ENCODE assay signal across 15 cellular contexts in genomic region chr3:141373768-141374526, GRCh38. TPM values are rescaled to one million over a fixed set of nuclear protein-coding genes. Genes with fewer than 3 reads are reported as not detected.
A peak's percentile ranks its signal among the peaks of the same experiment; 100 is the strongest.
DNase-seq lines count a peak whose midpoint lies in the region; ATAC-seq and TF ChIP-seq lines count a peak whose summit lies in the region.
"Had no signal": no experiment of that assay in that cellular context is flagged by ENCODE, and none has a peak within 500 bp of the region (broad histone marks: within the 10 kb centered on the region; RNA-seq: fewer than 3 reads in every experiment).

No MANE protein-coding gene starts in this region.

- H3K4me1 ChIP-seq in HUES48 (ENCODE audit: control insufficient read depth, insufficient read depth, low read length) (peaks cover 45% of the 10 kb centered on the region), aorta (ENCODE audit: control insufficient read depth in 1 of 2, insufficient read depth in 2 of 2, low read length in 2 of 2) (no peaks in the 10 kb centered on the region)

- H3K9me3 Mint-ChIP-seq in activated T-helper 2 cell treated with anti-CD3 and anti-CD28 coated beads, Interferon-gamma antibody, Interleukin-2, Interleukin-4, amounts not matched to agents 10 μg/mL and 5 μg/mL and 100 μg/mL, durations not matched to agents 14 hours and 24 hours and 36 hours = no peaks in the 10 kb centered on the region

- no peak for DNase-seq in GM12865 (ENCODE audit: low read depth)
- no peak for DNase-seq in activated T-helper 2 cell treated with anti-CD3 and anti-CD28 coated beads, Interferon-gamma antibody, Interleukin-2, Interleukin-4, amounts not matched to agents 10 μg/mL and 5 μg/mL and 100 μg/mL, durations not matched to agents 14 hours and 24 hours and 36 hours (ENCODE audit: low spot score)
- DNase-seq in iris pigment epithelial cell (ENCODE audit: low read depth) = peak; percentile 66
- no peak for DNase-seq in aorta
- no peak for DNase-seq in HEK293T (ENCODE audit: extremely low spot score)
- DNase-seq in middle frontal gyrus (ENCODE audit: extremely low spot score, low spot score) = no peak
- DNase-seq: activated CD8-positive, alpha-beta memory T cell treated with anti-CD3 and anti-CD28 coated beads, Interleukin-2, amount 50 U/mL, for 48 hours; amygdala; dorsolateral prefrontal cortex; NCI-H510A; pancreas; SIG-M5; stimulated activated CD4-positive, alpha-beta T cell treated with anti-CD3 and anti-CD28 coated beads, Interleukin-12 subunit alpha, Interleukin-12 subunit beta, amount 100 ng/mL, for 4 hours; thyroid gland had no signal

- H3K27me3 ChIP-seq in HUES48 (ENCODE audit: control insufficient read depth, insufficient read depth, low read length) (no peaks in the 10 kb centered on the region), aorta (ENCODE audit: control insufficient read depth in 1 of 2, insufficient read depth in 2 of 2, low read length in 1 of 2) (no peaks in the 10 kb centered on the region)
- H3K27me3 ChIP-seq: dorsolateral prefrontal cortex, pancreas, thyroid gland had no signal

- H3K27me3 Mint-ChIP-seq in activated T-helper 2 cell treated with anti-CD3 and anti-CD28 coated beads, Interferon-gamma antibody, Interleukin-2, Interleukin-4, amounts not matched to agents 10 μg/mL and 5 μg/mL and 100 μg/mL, durations not matched to agents 14 hours and 24 hours and 36 hours (ENCODE audit: low read depth) = no peaks in the 10 kb centered on the region

- H3K9ac ChIP-seq in HUES48 (ENCODE audit: low read depth, low read length) = no peak overlapping the region

- ATAC-seq in aorta (ENCODE audit: low FRiP score) = no peak
- ATAC-seq: pancreas had no signal

- POLR2A ChIA-PET in HEK293T (lab: Yijun Ruan, JAX) = interaction anchor here (2.3 kb wide), 1 partner anchor 10 kb away, joined by 5 read pairs; no protein-coding TSS in a partner anchor

- CTCF ChIA-PET in HEK293T (lab: Yijun Ruan, JAX) = no interaction called here

- TF ChIP-seq CTCF in GM12865 (IDR thresholded peaks at IDR 0.05; ENCODE audit: insufficient read depth, low read depth, low read length, missing control alignments) = no peak

- H3K4me3 ChIP-seq in GM12865 (ENCODE audit: low read depth, low read length) = peak overlapping the region; percentile 16
- H3K4me3 ChIP-seq in HUES48 (ENCODE audit: low read depth, low read length) = no peak overlapping the region
- no peak overlapping the region for H3K4me3 ChIP-seq in aorta (ENCODE audit: low read length in 2 of 2)
- H3K4me3 ChIP-seq: dorsolateral prefrontal cortex, pancreas, thyroid gland had no signal

- H3K36me3 ChIP-seq in HUES48 (ENCODE audit: control insufficient read depth, insufficient read depth, low read length) = no peaks in the 10 kb centered on the region
- peaks cover 0 to 2% of the 10 kb centered on the region in 2 donors for H3K36me3 ChIP-seq in aorta (ENCODE audit: control insufficient read depth in 1 of 2, insufficient read depth in 2 of 2, low read length in 1 of 2)
- H3K36me3 ChIP-seq: pancreas, thyroid gland had no signal

- peak overlapping the region; percentile 25 for H3K27ac Mint-ChIP-seq in activated T-helper 2 cell treated with anti-CD3 and anti-CD28 coated beads, Interferon-gamma antibody, Interleukin-2, Interleukin-4, amounts not matched to agents 10 μg/mL and 5 μg/mL and 100 μg/mL, durations not matched to agents 14 hours and 24 hours and 36 hours

- H3K4me1 Mint-ChIP-seq in activated T-helper 2 cell treated with anti-CD3 and anti-CD28 coated beads, Interferon-gamma antibody, Interleukin-2, Interleukin-4, amounts not matched to agents 10 μg/mL and 5 μg/mL and 100 μg/mL, durations not matched to agents 14 hours and 24 hours and 36 hours (ENCODE audit: low read depth) = peaks cover 44% of the 10 kb centered on the region

- no peak overlapping the region for H3K4me3 Mint-ChIP-seq in activated T-helper 2 cell treated with anti-CD3 and anti-CD28 coated beads, Interferon-gamma antibody, Interleukin-2, Interleukin-4, amounts not matched to agents 10 μg/mL and 5 μg/mL and 100 μg/mL, durations not matched to agents 14 hours and 24 hours and 36 hours (ENCODE audit: low read depth)

- 81 to 85% methylated on average over 7 of the region's 7 CpGs for WGBS in aorta, 2 donors

- no peaks in the 10 kb centered on the region for H3K36me3 Mint-ChIP-seq in activated T-helper 2 cell treated with anti-CD3 and anti-CD28 coated beads, Interferon-gamma antibody, Interleukin-2, Interleukin-4, amounts not matched to agents 10 μg/mL and 5 μg/mL and 100 μg/mL, durations not matched to agents 14 hours and 24 hours and 36 hours (ENCODE audit: low read depth)

- no peaks in the 10 kb centered on the region for H3K9me3 ChIP-seq in HUES48 (ENCODE audit: control insufficient read depth, insufficient read depth, low read length)
- no peaks in the 10 kb centered on the region for H3K9me3 ChIP-seq in aorta (ENCODE audit: control insufficient read depth, low read length)
- H3K9me3 ChIP-seq: pancreas, thyroid gland had no signal

- intact Hi-C loops in activated T-helper 2 cell treated with anti-CD3 and anti-CD28 coated beads, Interferon-gamma antibody, Interleukin-2, Interleukin-4, amounts not matched to agents 10 μg/mL and 5 μg/mL and 100 μg/mL, durations not matched to agents 14 hours and 24 hours and 36 hours (cut with micrococcal nuclease) = no loop called here
- intact Hi-C loops in aorta (cut with DNase I) = no loop called here

- H3K27ac ChIP-seq in HUES48 (ENCODE audit: low read depth, low read length) = peak overlapping the region; percentile 58
- H3K27ac ChIP-seq in aorta (ENCODE audit: low read depth in 1 of 2, low read length in 2 of 2) = no peak overlapping the region
- H3K27ac ChIP-seq: pancreas, thyroid gland had no signal

TF ChIP-seq in HEK293T, 16 proteins besides CTCF, POLR2A, EP300 and RAD21:
- TF ChIP-seq BHLHE40 (IDR thresholded peaks at IDR 0.05; ENCODE audit: borderline replicate concordance) (no peak), ZNF384 (IDR thresholded peaks at IDR 0.05) (no peak), L3MBTL2 (conservative IDR thresholded peaks at IDR 0.05) (no peak), CTBP1 (IDR thresholded peaks at IDR 0.05; ENCODE audit: borderline replicate concordance) (no peak), SP1 (IDR thresholded peaks at IDR 0.05) (no peak), TARDBP (IDR thresholded peaks at IDR 0.05) (no peak), FOXK2 (IDR thresholded peaks at IDR 0.05) (no peak), SUZ12 (IDR thresholded peaks at IDR 0.05) (no peak), ARNT (IDR thresholded peaks at IDR 0.05) (no peak), HDGF (IDR thresholded peaks at IDR 0.05; ENCODE audit: borderline replicate concordance) (no peak), NFRKB (IDR thresholded peaks at IDR 0.05) (no peak)

RNA-seq across cellular contexts. Expression of gene ZBTB38, which starts 5.6 kb away (rescaled TPM):
- 25.4 and 27.2 TPM in 2 replicates for total RNA-seq in activated T-helper 2 cell treated with anti-CD3 and anti-CD28 coated beads, Interferon-gamma antibody, Interleukin-2, Interleukin-4, amounts not matched to agents 10 μg/mL and 5 μg/mL and 100 μg/mL, durations not matched to agents 14 hours and 24 hours and 36 hours
- total RNA-seq in aorta = 100 to 1,000 TPM; 132 to 139 TPM
- polyA plus RNA-seq in aorta = 10 to 100 TPM; 21.2 to 35.8 TPM
